9 cellular contexts compared by ENCODE assay signal in the genomic region with DNA sequence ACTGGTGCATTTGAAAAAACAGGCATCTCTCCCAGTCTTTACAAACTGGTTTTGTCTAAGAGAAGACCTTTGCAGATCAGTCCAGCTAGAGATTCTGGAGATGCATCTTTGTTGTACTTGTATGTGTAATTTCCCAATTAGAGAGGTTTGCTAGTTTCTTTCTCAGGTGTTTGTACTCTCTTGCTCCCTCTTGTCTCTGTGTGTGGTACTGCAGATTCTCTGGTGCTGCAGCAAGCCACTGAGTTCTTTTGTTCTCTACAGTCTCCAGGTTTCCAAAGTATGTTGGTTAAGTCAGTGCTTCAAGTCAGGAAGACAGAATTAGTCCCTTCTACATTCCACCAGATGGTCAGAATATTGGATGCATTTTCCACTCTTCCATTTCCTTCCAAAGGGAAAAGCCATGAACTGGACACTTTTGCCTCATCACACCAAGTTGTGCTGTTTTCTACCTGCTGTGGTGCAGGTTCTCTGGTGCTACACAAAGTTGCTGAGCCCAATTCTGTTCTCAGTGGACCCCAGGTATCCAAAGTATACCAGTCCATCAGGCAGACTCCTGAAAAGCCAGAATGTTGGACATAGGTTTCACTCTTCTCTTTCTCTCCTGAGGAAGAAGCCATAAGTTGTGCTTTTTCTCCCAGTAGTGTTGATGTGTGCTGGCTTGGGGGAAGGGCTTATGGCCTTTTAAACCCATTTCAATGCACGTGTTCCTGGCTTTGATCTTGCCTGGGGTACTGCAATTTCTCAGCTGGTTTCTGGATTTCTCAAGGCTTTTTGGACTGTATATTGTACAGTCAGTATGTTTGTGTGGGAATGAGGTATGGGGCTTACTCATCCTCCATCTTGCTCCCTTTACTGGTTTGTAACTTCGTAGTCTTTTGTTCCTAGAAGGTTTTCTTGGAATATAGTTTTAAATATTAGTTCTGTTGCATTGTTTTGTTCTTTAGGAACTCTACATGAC. TPM values are rescaled to one million over a fixed set of nuclear protein-coding genes. Genes with fewer than 3 reads are reported as not detected.
A peak's percentile ranks its signal among the peaks of the same experiment; 100 is the strongest.
DNase-seq lines count a peak whose midpoint lies in the region; ATAC-seq, FAIRE-seq and TF ChIP-seq lines count a peak whose summit lies in the region.
"Had no signal": no experiment of that assay in that cellular context is flagged by ENCODE, and none has a peak within 500 bp of the region (broad histone marks: within the 10 kb centered on the region; RNA-seq: fewer than 3 reads in every experiment).

No MANE protein-coding gene starts in this region.

- intact Hi-C loops in Caco-2 (cut with micrococcal nuclease; ENCODE audit: unreplicated experiment), result no loop called here
- intact Hi-C loops in GM12878 (cut with micrococcal nuclease; ENCODE audit: unreplicated experiment), result no loop called here

- H3K9ac ChIP-seq in GM12878 (ENCODE audit: control insufficient read depth, insufficient read depth, low read length), result no peak overlapping the region

- ATAC-seq in GM19467 (IDR thresholded peaks at IDR 0.05; ENCODE audit: unreplicated experiment) (peak; percentile 73), GM12878 (peak; percentile 84)

- TF ChIP-seq RAD21 in GM12878 (IDR thresholded peaks at IDR 0.05; ENCODE audit: insufficient read depth, low read depth, low read length), result peak; percentile 24; the same call in 1 of the 2 replicates

- H3K9me3 Mint-ChIP-seq in Caco-2 (ENCODE audit: unreplicated experiment), result no peaks in the 10 kb centered on the region

- no peak overlapping the region for H2AFZ ChIP-seq in GM12878 (ENCODE audit: control insufficient read depth, low read depth, low read length)

- SMC1A ChIA-PET in GM12878 (lab: Charles Lee; ENCODE audit: uncharacterized antibody, unreplicated experiment), result no interaction called here

- H3K4me3 ChIP-seq in Caco-2 (ENCODE audit: low read depth, low read length) (no peak overlapping the region), GM12878 (no peak overlapping the region)
- H3K4me3 ChIP-seq: SJSA1 had no signal

- peak; percentile 41 to 60 for DNase-seq in Caco-2
- peak; percentile 26 for DNase-seq in NOMO-1 treated with DMSO at 0.1 percent for 48 hours (lab: John Stamatoyannopoulos, UW; ENCODE audit: unreplicated experiment)
- no peak for DNase-seq in GM12878 (ENCODE audit: low read depth, low spot score)
- DNase-seq in myocyte (ENCODE audit: low read depth), result peak; percentile 10
- no peak for DNase-seq in NCI-H774 (lab: John Stamatoyannopoulos, UW)
- DNase-seq in foreskin melanocyte, result no peak
- DNase-seq in hepatic stellate cell (ENCODE audit: low spot score), result no peak

- H3K27me3 ChIP-seq in Caco-2 (replicated peaks; ENCODE audit: control insufficient read depth, insufficient read depth, low read length) (no peaks in the 10 kb centered on the region), GM12878 (replicated peaks in 1 of 2; ENCODE audit: control insufficient read depth in 2 of 2, insufficient read depth in 2 of 2, low read length in 1 of 2) (no peaks in the 10 kb centered on the region)
- H3K27me3 ChIP-seq: SJSA1 had no signal

- H3K4me2 ChIP-seq in GM12878 (ENCODE audit: control insufficient read depth, insufficient read depth), result no peak overlapping the region

- no peak for TF ChIP-seq EP300 in GM12878 (IDR thresholded peaks at IDR 0.05; ENCODE audit: borderline replicate concordance in 1 of 2, control insufficient read depth in 1 of 2, low read depth in 2 of 2, low read length in 2 of 2)

- no peak overlapping the region for H3K4me3 Mint-ChIP-seq in Caco-2 (ENCODE audit: unreplicated experiment)

- RAD21 ChIA-PET in GM12878 (lab: Charles Lee; ENCODE audit: unreplicated experiment), result no interaction called here

- no peak for TF ChIP-seq POLR2A in GM12878 (IDR thresholded peaks at IDR 0.05; ENCODE audit: low read depth, low read length)

- peaks cover 49% of the 10 kb centered on the region for H3K79me2 ChIP-seq in GM12878 (ENCODE audit: control insufficient read depth, insufficient read depth, low read length)

- peaks cover 25% of the 10 kb centered on the region for H3K4me1 Mint-ChIP-seq in Caco-2 (ENCODE audit: low read depth, unreplicated experiment)

- 3% methylated on average over 2 of the region's 2 CpGs for WGBS in GM12878 (ENCODE audit: insufficient coverage, insufficient replicate concordance, low lambda C conversion rate, missing lambda C conversion rate)

- CTCF ChIA-PET in Caco-2 (lab: Charles Lee), result no interaction called here
- CTCF ChIA-PET in GM12878 (lab: Yijun Ruan, JAX), result interaction anchor here (0.7 to 2.1 kb wide), 5 partner anchors 11 to 168 kb away, joined by 3 to 8 read pairs (median 3); no protein-coding TSS in a partner anchor

- in situ Hi-C loops in GM12878 (cut with MboI), result no loop called here

- POLR2A ChIA-PET in Caco-2 (lab: Charles Lee), result no interaction called here
- POLR2A ChIA-PET in GM12878 (lab: Charles Lee), result no interaction called here

- H3K36me3 ChIP-seq in Caco-2 (ENCODE audit: control insufficient read depth, insufficient read depth, low read length), result no peaks in the 10 kb centered on the region
- no peaks in the 10 kb centered on the region; a peak in 1 of 4 replicates for H3K36me3 ChIP-seq in GM12878 (ENCODE audit: control insufficient read depth in 2 of 2, insufficient read depth in 2 of 2, low read length in 1 of 2)
- H3K36me3 ChIP-seq: SJSA1 had no signal

- no peak overlapping the region for H3K27ac Mint-ChIP-seq in Caco-2 (ENCODE audit: unreplicated experiment)

- TF ChIP-seq CTCF in Caco-2 (IDR thresholded peaks at IDR 0.05; ENCODE audit: insufficient read depth in 1 of 2, low read depth in 1 of 2, low read length in 1 of 2, severe bottlenecking in 1 of 2, unreplicated experiment in 1 of 2) (peak; percentile 67 to 68), GM12878 (IDR thresholded peaks at IDR 0.05 in 2 of 3, conservative IDR thresholded peaks at IDR 0.05 in 1 of 3; ENCODE audit: control insufficient read depth in 2 of 3, extremely low read depth in 1 of 3, insufficient read depth in 1 of 3, low read depth in 3 of 3, low read length in 3 of 3) (peak; percentile 40 to 57 (median 54); a peak in 5 of 6 replicates)

- no peaks in the 10 kb centered on the region for H3K27me3 Mint-ChIP-seq in Caco-2 (ENCODE audit: insufficient read depth, unreplicated experiment)

- H3K36me3 Mint-ChIP-seq in Caco-2 (ENCODE audit: insufficient read depth, unreplicated experiment), result peaks cover 26% of the 10 kb centered on the region

- BruUV-seq in Caco-2 (replicated peaks; lab: Mats Ljungman, UMichigan) (no TSS peak), GM12878 (replicated peaks; lab: Mats Ljungman, UMichigan) (no TSS peak)

- H3K4me1 ChIP-seq in Caco-2 (no peaks in the 10 kb centered on the region), GM12878 (ENCODE audit: control insufficient read depth, insufficient read depth, low read length) (no peaks in the 10 kb centered on the region)

- peaks cover 4% of the 10 kb centered on the region; the same call in 1 of the 2 replicates for H3K9me3 ChIP-seq in Caco-2
- H3K9me3 ChIP-seq in GM12878 (replicated peaks; ENCODE audit: control insufficient read depth, insufficient read depth, low read length), result peaks cover 3% of the 10 kb centered on the region
- H3K9me3 ChIP-seq: SJSA1 had no signal

- no peaks in the 10 kb centered on the region; the same call in 1 of the 2 replicates for H4K20me1 ChIP-seq in GM12878 (ENCODE audit: control insufficient read depth, insufficient read depth)

- peak; percentile 78 for FAIRE-seq in GM12878 (lab: Jason Lieb, UNC)

- no peak overlapping the region for H3K27ac ChIP-seq in GM12878 (ENCODE audit: control insufficient read depth, insufficient read depth)
- H3K27ac ChIP-seq: SJSA1 had no signal

TF ChIP-seq in GM12878, 131 proteins besides CTCF, POLR2A, EP300 and RAD21:
- no peak for TF ChIP-seq ZNF384 (IDR thresholded peaks at IDR 0.05; ENCODE audit: borderline replicate concordance, low read depth, low read length)
- TF ChIP-seq ZNF207 (IDR thresholded peaks at IDR 0.05; ENCODE audit: borderline replicate concordance), result no peak
- TF ChIP-seq CHD1 (IDR thresholded peaks at IDR 0.05; ENCODE audit: low read depth, low read length), result no peak
- no peak for TF ChIP-seq JUNB (IDR thresholded peaks at IDR 0.05)
- no peak for TF ChIP-seq ZBED1 (IDR thresholded peaks at IDR 0.05; ENCODE audit: borderline replicate concordance)

RNA-seq across cellular contexts. Expression of a gene that starts 29.8 kb away (rescaled TPM):
- total RNA-seq in Caco-2 (2022), result 27.7 and 32.0 TPM in 2 replicates
- total RNA-seq in GM12878 (2013; cell fraction: nucleolus; rRNA removed), result 65.4 and 68.5 TPM in 2 replicates
- total RNA-seq in GM12878 (2014; rRNA removed), result 14.4 and 14.6 TPM in 2 replicates
- total RNA-seq in GM12878 (2014; rRNA removed; fragmentation: Illumina TruSeq; extraction: Trizol), result 16.5 and 16.7 TPM in 2 replicates
- 14.8 and 16.1 TPM in 2 replicates for total RNA-seq in GM12878 (2021)
- 7.6 TPM for polyA plus RNA-seq in GM12878 (2011; ENCODE audit: low read depth)
- polyA plus RNA-seq in GM12878 (2011; rRNA removed), result 14.8 and 17.2 TPM in 2 replicates
- 7.0 and 8.5 TPM in 2 replicates for polyA plus RNA-seq in GM12878 (2011; cell fraction: cytosol; rRNA removed)
- polyA plus RNA-seq in GM12878 (2011; cell fraction: nucleus; rRNA removed), result 11.1 and 12.5 TPM in 2 replicates
- polyA plus RNA-seq in GM12878 (2012), result 8.2 and 10.7 TPM in 2 replicates
- 13.6 and 18.5 TPM in 2 replicates for polyA plus RNA-seq in GM12878 (2014; fragmentation: Illumina TruSeq; extraction: Trizol)
- polyA plus RNA-seq in GM12878 (2014; fragmentation: Nextera tagmentation; extraction: Ambion mirVana), result 1 to 10 TPM; 2.0 to 2.6 TPM
- 7.0 and 7.9 TPM in 2 replicates for polyA plus RNA-seq in GM12878 (2014; rRNA removed)
- polyA plus RNA-seq in GM12878 (2016; fragmentation: Nextera tagmentation; extraction: Ambion mirVana), result 1 to 10 TPM; 3.0 to 3.5 TPM
- 21.8 and 35.7 TPM in 2 replicates for polyA minus RNA-seq in GM12878 (2011; rRNA and poly(A)+ RNA removed)
- polyA minus RNA-seq in GM12878 (2011; cell fraction: cytosol; rRNA and poly(A)+ RNA removed), result 7.1 and 7.2 TPM in 2 replicates
- polyA minus RNA-seq in GM12878 (2011; cell fraction: nucleus; rRNA and poly(A)+ RNA removed), result 23.3 and 46.1 TPM in 2 replicates
- 16.0 and 20.6 TPM in 2 replicates for total RNA-seq in myocyte
- polyA plus RNA-seq in myocyte (2012), result 7.7 TPM

Comparison
In these comparisons a context has a peak if more than half of its experiments do, and no peak if none do; other contexts are left out.
1. DNase-seq: peak in Caco-2 (2 of 2), NOMO-1 treated with DMSO at 0.1 percent for 48 hours (single experiment) and myocyte (single experiment); none in GM12878 (single experiment), NCI-H774 (single experiment), foreskin melanocyte (single experiment) and hepatic stellate cell (single experiment).